2 cellular contexts compared by ENCODE assay signal in the genomic region with DNA sequence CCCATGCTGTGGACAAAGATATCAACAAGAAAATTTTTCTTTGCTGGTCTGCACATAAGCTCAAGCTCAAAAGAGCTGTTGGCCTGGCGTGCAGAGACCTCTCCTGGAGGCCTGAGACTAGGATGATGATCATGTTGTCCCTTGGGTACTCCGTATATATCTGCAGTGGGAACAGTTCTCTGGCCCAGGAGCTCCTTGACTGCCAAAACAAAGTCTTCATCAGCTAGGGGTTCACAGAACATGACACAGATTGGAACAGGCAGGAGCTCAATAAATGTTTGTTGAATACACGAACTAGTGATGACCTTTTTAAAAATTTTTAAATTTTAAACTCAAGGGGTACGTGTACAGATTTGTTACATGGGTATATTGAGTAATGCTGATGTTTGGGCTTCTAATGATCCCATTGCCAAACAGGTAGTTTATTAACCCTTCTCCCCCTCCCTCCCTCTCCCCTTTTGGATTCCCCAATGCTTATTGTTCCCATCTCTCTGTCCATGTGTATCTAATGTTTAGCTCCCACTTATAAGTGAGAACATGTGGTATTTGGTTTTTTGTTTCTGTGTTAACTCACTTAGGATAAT.
A peak's percentile ranks its signal among the peaks of the same experiment; 100 is the strongest.
TF ChIP-seq lines count a peak whose summit lies in the region.

No MANE protein-coding gene starts in this region.

TF ChIP-seq in liver, 16 proteins besides CTCF, POLR2A, EP300 and RAD21:
- TF ChIP-seq NR2F2 (IDR thresholded peaks at IDR 0.05) (no peak), YY1 (IDR thresholded peaks at IDR 0.05) (no peak), FOXA1 (IDR thresholded peaks at IDR 0.05) (no peak), TAF1 (conservative IDR thresholded peaks at IDR 0.05) (no peak), GABPA (IDR thresholded peaks at IDR 0.05 in 1 of 2, conservative IDR thresholded peaks at IDR 0.05 in 1 of 2) (no peak), RXRA (IDR thresholded peaks at IDR 0.05) (peak; percentile 20 to 79), MAX (IDR thresholded peaks at IDR 0.05) (peak; percentile 19), HNF4A (conservative IDR thresholded peaks at IDR 0.05) (peak in 1 of 2 donors; percentile 61), HNF4G (IDR thresholded peaks at IDR 0.05) (no peak), SP1 (IDR thresholded peaks at IDR 0.05) (no peak), EGR1 (IDR thresholded peaks at IDR 0.05; ENCODE audit: low read depth in 2 of 2) (no peak), ZBTB33 (IDR thresholded peaks at IDR 0.05) (peak; percentile 49), JUND (IDR thresholded peaks at IDR 0.05) (peak in 1 of 2 donors; percentile 27), FOXA2 (IDR thresholded peaks at IDR 0.05) (peak; percentile 23)
- TF ChIP-seq, protein P1, sequence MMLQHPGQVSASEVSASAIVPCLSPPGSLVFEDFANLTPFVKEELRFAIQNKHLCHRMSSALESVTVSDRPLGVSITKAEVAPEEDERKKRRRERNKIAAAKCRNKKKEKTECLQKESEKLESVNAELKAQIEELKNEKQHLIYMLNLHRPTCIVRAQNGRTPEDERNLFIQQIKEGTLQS (IDR thresholded peaks at IDR 0.05), result no peak
- TF ChIP-seq, protein P2, sequence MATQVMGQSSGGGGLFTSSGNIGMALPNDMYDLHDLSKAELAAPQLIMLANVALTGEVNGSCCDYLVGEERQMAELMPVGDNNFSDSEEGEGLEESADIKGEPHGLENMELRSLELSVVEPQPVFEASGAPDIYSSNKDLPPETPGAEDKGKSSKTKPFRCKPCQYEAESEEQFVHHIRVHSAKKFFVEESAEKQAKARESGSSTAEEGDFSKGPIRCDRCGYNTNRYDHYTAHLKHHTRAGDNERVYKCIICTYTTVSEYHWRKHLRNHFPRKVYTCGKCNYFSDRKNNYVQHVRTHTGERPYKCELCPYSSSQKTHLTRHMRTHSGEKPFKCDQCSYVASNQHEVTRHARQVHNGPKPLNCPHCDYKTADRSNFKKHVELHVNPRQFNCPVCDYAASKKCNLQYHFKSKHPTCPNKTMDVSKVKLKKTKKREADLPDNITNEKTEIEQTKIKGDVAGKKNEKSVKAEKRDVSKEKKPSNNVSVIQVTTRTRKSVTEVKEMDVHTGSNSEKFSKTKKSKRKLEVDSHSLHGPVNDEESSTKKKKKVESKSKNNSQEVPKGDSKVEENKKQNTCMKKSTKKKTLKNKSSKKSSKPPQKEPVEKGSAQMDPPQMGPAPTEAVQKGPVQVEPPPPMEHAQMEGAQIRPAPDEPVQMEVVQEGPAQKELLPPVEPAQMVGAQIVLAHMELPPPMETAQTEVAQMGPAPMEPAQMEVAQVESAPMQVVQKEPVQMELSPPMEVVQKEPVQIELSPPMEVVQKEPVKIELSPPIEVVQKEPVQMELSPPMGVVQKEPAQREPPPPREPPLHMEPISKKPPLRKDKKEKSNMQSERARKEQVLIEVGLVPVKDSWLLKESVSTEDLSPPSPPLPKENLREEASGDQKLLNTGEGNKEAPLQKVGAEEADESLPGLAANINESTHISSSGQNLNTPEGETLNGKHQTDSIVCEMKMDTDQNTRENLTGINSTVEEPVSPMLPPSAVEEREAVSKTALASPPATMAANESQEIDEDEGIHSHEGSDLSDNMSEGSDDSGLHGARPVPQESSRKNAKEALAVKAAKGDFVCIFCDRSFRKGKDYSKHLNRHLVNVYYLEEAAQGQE (IDR thresholded peaks at IDR 0.05), result no peak

TF ChIP-seq in HepG2, 621 proteins besides CTCF, POLR2A, EP300 and RAD21:
- no peak for TF ChIP-seq KLF15 (CRISPR knock-in tag; IDR thresholded peaks at IDR 0.05; ENCODE audit: borderline replicate concordance)
- no peak for TF ChIP-seq THYN1 (CRISPR knock-in tag; IDR thresholded peaks at IDR 0.05; ENCODE audit: borderline replicate concordance, low read depth)
- TF ChIP-seq BCL6 (CRISPR knock-in tag; IDR thresholded peaks at IDR 0.05), result no peak
- TF ChIP-seq HMG20B (CRISPR knock-in tag; conservative IDR thresholded peaks at IDR 0.05), result no peak
- TF ChIP-seq PHF5A (CRISPR knock-in tag; IDR thresholded peaks at IDR 0.05; ENCODE audit: low read depth, unreplicated experiment), result no peak
- TF ChIP-seq SYNCRIP (IDR thresholded peaks at IDR 0.05; ENCODE audit: insufficient read depth, low read depth, low read length), result no peak
- TF ChIP-seq ZFP37 (CRISPR knock-in tag; IDR thresholded peaks at IDR 0.05; ENCODE audit: borderline replicate concordance), result no peak
- TF ChIP-seq KLF9 (CRISPR knock-in tag; IDR thresholded peaks at IDR 0.05; ENCODE audit: low read depth), result no peak
- TF ChIP-seq ZNF75D (CRISPR knock-in tag; IDR thresholded peaks at IDR 0.05; ENCODE audit: borderline replicate concordance), result no peak
- TF ChIP-seq CEBPB (IDR thresholded peaks at IDR 0.05; ENCODE audit: borderline replicate concordance, low read depth, low read length), result no peak
- no peak for TF ChIP-seq ARID5B (CRISPR knock-in tag; IDR thresholded peaks at IDR 0.05)
